ENCODE assay signal across 6 cellular contexts in the genomic region with DNA sequence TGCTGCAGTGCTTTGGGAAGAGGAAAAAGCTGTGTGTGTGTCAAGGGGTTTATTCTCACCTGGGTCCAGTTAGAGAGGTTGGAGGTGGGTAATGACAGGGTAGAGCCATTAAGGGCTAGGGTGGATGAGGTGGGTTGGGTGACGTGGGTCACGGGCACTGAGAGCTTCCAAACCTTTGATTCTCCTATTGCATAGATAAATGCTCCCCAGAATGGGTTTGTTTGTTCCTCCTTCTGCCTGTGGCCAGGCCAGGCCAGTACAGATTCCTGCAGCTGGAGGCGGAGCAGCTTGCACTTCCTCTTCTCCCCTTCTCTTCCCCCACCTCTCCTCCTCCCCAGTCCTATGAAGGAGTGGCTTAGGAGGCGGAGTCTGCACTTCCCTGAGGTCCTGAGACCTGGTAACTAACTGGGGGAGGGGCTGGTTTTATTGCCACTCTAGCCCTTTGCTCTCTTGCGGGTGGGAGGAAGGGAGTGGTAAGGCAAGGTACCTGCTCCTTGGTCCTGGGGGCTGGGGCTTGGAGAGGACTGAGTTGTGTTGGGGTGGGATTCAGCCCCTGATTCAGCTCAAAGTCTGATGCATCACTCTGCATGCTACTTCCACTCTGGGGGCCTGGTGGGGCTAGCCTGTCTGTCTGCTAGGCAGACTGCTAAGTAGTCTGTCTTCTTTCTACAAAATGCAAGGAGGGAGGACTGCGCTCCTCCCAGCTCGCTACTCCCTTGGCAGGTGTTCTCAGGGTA. TPM values are rescaled to one million over a fixed set of nuclear protein-coding genes. Genes with fewer than 3 reads are reported as not detected.
DNase-seq lines count a peak whose midpoint lies in the region; ATAC-seq lines count a peak whose summit lies in the region.

No MANE protein-coding gene starts in this region.

- no peaks in the 10 kb centered on the region for H3K9me3 Mint-ChIP-seq in stimulated activated naive B cell treated with anti-CD40 and anti-IgM and Interleukin-4, amounts not matched to agents 10 μg/mL and 1 μg/mL and 100 μg/mL, for 72 hours

- peak; percentile 81 for ATAC-seq in GM19438 (IDR thresholded peaks at IDR 0.05; ENCODE audit: low read depth, unreplicated experiment)
- ATAC-seq in stimulated activated naive B cell treated with anti-CD40 and anti-IgM and Interleukin-4, amounts not matched to agents 10 μg/mL and 1 μg/mL and 100 μg/mL, for 72 hours (replicated peaks) = peak; percentile 76 to 78

- H3K36me3 Mint-ChIP-seq in stimulated activated naive B cell treated with anti-CD40 and anti-IgM and Interleukin-4, amounts not matched to agents 10 μg/mL and 1 μg/mL and 100 μg/mL, for 72 hours = peaks cover 8% of the 10 kb centered on the region in 2 donors

- peak overlapping the region; percentile 97 for H3K27ac ChIP-seq in epithelial cell of prostate

- peak overlapping the region; percentile 70 for H3K27ac Mint-ChIP-seq in stimulated activated naive B cell treated with anti-CD40 and anti-IgM and Interleukin-4, amounts not matched to agents 10 μg/mL and 1 μg/mL and 100 μg/mL, for 72 hours

- H3K4me3 Mint-ChIP-seq in stimulated activated naive B cell treated with anti-CD40 and anti-IgM and Interleukin-4, amounts not matched to agents 10 μg/mL and 1 μg/mL and 100 μg/mL, for 72 hours = peak overlapping the region; percentile 15 to 51

- H3K27me3 Mint-ChIP-seq in stimulated activated naive B cell treated with anti-CD40 and anti-IgM and Interleukin-4, amounts not matched to agents 10 μg/mL and 1 μg/mL and 100 μg/mL, for 72 hours = no peaks in the 10 kb centered on the region

- peak; percentile 68 for DNase-seq in A172 (ENCODE audit: low spot score)
- DNase-seq in NCI-H510A (lab: John Stamatoyannopoulos, UW) = peak; percentile 81
- no peak for DNase-seq in epithelial cell of prostate (ENCODE audit: low read depth, low spot score)
- DNase-seq in stimulated activated naive B cell treated with anti-CD40 and anti-IgM and Interleukin-4, amounts not matched to agents 10 μg/mL and 1 μg/mL and 100 μg/mL, for 72 hours = peak; percentile 41
- DNase-seq in NCI-H2171 treated with DMSO at 0.1 percent for 48 hours (lab: John Stamatoyannopoulos, UW) = no peak

- H3K4me1 Mint-ChIP-seq in stimulated activated naive B cell treated with anti-CD40 and anti-IgM and Interleukin-4, amounts not matched to agents 10 μg/mL and 1 μg/mL and 100 μg/mL, for 72 hours = peaks cover 27 to 37% of the 10 kb centered on the region in 2 donors

RNA-seq across cellular contexts. Expression of a gene that starts 3.5 kb away (rescaled TPM):
- total RNA-seq in A172 (2014; rRNA removed; shearing (Covaris generic)) = 0.22 and 1.3 TPM in 2 replicates

RNA-seq across cellular contexts. Expression of a gene that starts 18.9 kb away (rescaled TPM):
- total RNA-seq in A172 (2014; rRNA removed; shearing (Covaris generic)) = not detected in 2 replicates

RNA-seq across cellular contexts. Expression of a gene that starts 26.6 kb away (rescaled TPM):
- total RNA-seq in A172 (2014; rRNA removed; shearing (Covaris generic)) = 0.22 and 1.4 TPM in 2 replicates

RNA-seq across cellular contexts. Expression of a gene that starts 40.1 kb away (rescaled TPM):
- 36.8 and 63.8 TPM in 2 replicates for total RNA-seq in A172 (2014; rRNA removed; shearing (Covaris generic))

RNA-seq across cellular contexts. Expression of a gene that starts 40.5 kb away (rescaled TPM):
- total RNA-seq in A172 (2014; rRNA removed; shearing (Covaris generic)) = 24.6 and 36.2 TPM in 2 replicates

Comparison
In these comparisons a context has a peak if more than half of its experiments do, and no peak if none do; other contexts are left out.
1. DNase-seq: peak in A172 (single experiment), NCI-H510A (single experiment) and stimulated activated naive B cell treated with anti-CD40 and anti-IgM and Interleukin-4, amounts not matched to agents 10 μg/mL and 1 μg/mL and 100 μg/mL, for 72 hours (single experiment); none in epithelial cell of prostate (single experiment) and NCI-H2171 treated with DMSO at 0.1 percent for 48 hours (single experiment).